25 cellular contexts compared by ENCODE assay signal in genomic region chr5:94388773-94389514, GRCh38.
"Had no signal": no experiment of that assay in that cellular context is flagged by ENCODE, and none has a peak within 500 bp of the region (broad histone marks: within the 10 kb centered on the region; RNA-seq: fewer than 3 reads in every experiment).

No MANE protein-coding gene starts in this region.

- H3K27ac ChIP-seq: gastrocnemius medialis, left lung, lower lobe of right lung, right atrium auricular region, uterus had no signal

- ATAC-seq: effector memory CD8-positive, alpha-beta T cell; gastrocnemius medialis; left lung; lower lobe of right lung had no signal

- H3K36me3 ChIP-seq: gastrocnemius medialis, left lung, lower lobe of right lung, right atrium auricular region, uterus had no signal

- H3K27ac Mint-ChIP-seq: activated naive CD4-positive, alpha-beta T cell treated with anti-CD3 and anti-CD28 coated beads, Interleukin-2, amount 50 U/mL, for 24 hours; activated naive CD8-positive, alpha-beta T cell treated with anti-CD3 and anti-CD28 coated beads, Interleukin-2, amount 50 U/mL, for 24 hours; effector memory CD8-positive, alpha-beta T cell; natural killer cell; stimulated activated naive CD8-positive, alpha-beta T cell treated with anti-CD3 and anti-CD28 coated beads, Interleukin-15, Interleukin-2, amounts not matched to agents 100 ng/mL and 50 ng/mL, for 24 hours; T-helper 2 cell treated with Interferon-gamma antibody and Interleukin-4, amounts not matched to agents 5 μg/mL and 100 μg/mL, for 36 hours; type B pancreatic cell had no signal

- H3K4me1 ChIP-seq: gastrocnemius medialis, left lung, lower lobe of right lung, right atrium auricular region, uterus had no signal

- DNase-seq: activated CD4-positive, alpha-beta T cell treated with anti-CD3 and anti-CD28 coated beads for 4 hours; activated CD4-positive, CD25-positive, alpha-beta regulatory T cell; activated CD8-positive, alpha-beta memory T cell treated with anti-CD3 and anti-CD28 coated beads for 24 hours; activated CD8-positive, alpha-beta memory T cell treated with anti-CD3 and anti-CD28 coated beads, Interleukin-2, amount 50 U/mL, for 48 hours; activated naive CD8-positive, alpha-beta T cell treated with anti-CD3 and anti-CD28 coated beads, Interleukin-2, amount 50 U/mL, for 24 hours; amygdala; caudate nucleus; cortex of kidney; effector memory CD8-positive, alpha-beta T cell; erythroblast; gastrocnemius medialis; glutamatergic neuron; left lung; lower lobe of right lung; mesenchymal stem cell; natural killer cell; stimulated activated CD4-positive, alpha-beta T cell treated with anti-CD3 and anti-CD28 coated beads, Interleukin-15, amount 100 ng/mL, for 24 hours; stimulated activated CD4-positive, alpha-beta T cell treated with anti-CD3 and anti-CD28 coated beads, Interleukin-2, amount 100 ng/mL, for 24 hours; substantia nigra; uterus had no signal

- H3K27me3 ChIP-seq: gastrocnemius medialis, left lung, right atrium auricular region, uterus had no signal

- H3K36me3 Mint-ChIP-seq: activated naive CD4-positive, alpha-beta T cell treated with anti-CD3 and anti-CD28 coated beads, Interleukin-2, amount 50 U/mL, for 24 hours; type B pancreatic cell had no signal

- H3K27me3 Mint-ChIP-seq: activated naive CD4-positive, alpha-beta T cell treated with anti-CD3 and anti-CD28 coated beads, Interleukin-2, amount 50 U/mL, for 24 hours; activated naive CD8-positive, alpha-beta T cell treated with anti-CD3 and anti-CD28 coated beads, Interleukin-2, amount 50 U/mL, for 24 hours; effector memory CD8-positive, alpha-beta T cell; stimulated activated naive CD8-positive, alpha-beta T cell treated with anti-CD3 and anti-CD28 coated beads, Interleukin-15, Interleukin-2, amounts not matched to agents 100 ng/mL and 50 ng/mL, for 24 hours; type B pancreatic cell had no signal

- H3K4me1 Mint-ChIP-seq: activated naive CD4-positive, alpha-beta T cell treated with anti-CD3 and anti-CD28 coated beads, Interleukin-2, amount 50 U/mL, for 24 hours; activated naive CD8-positive, alpha-beta T cell treated with anti-CD3 and anti-CD28 coated beads, Interleukin-2, amount 50 U/mL, for 24 hours had no signal

- H3K4me3 ChIP-seq: gastrocnemius medialis, left lung, lower lobe of right lung, right atrium auricular region, uterus had no signal

- H3K9me3 Mint-ChIP-seq: activated naive CD4-positive, alpha-beta T cell treated with anti-CD3 and anti-CD28 coated beads, Interleukin-2, amount 50 U/mL, for 24 hours; activated naive CD8-positive, alpha-beta T cell treated with anti-CD3 and anti-CD28 coated beads, Interleukin-2, amount 50 U/mL, for 24 hours; effector memory CD8-positive, alpha-beta T cell; natural killer cell; stimulated activated naive CD8-positive, alpha-beta T cell treated with anti-CD3 and anti-CD28 coated beads, Interleukin-15, Interleukin-2, amounts not matched to agents 100 ng/mL and 50 ng/mL, for 24 hours; T-helper 2 cell treated with Interferon-gamma antibody and Interleukin-4, amounts not matched to agents 5 μg/mL and 100 μg/mL, for 36 hours had no signal

- H3K4me3 Mint-ChIP-seq: activated naive CD4-positive, alpha-beta T cell treated with anti-CD3 and anti-CD28 coated beads, Interleukin-2, amount 50 U/mL, for 24 hours; activated naive CD8-positive, alpha-beta T cell treated with anti-CD3 and anti-CD28 coated beads, Interleukin-2, amount 50 U/mL, for 24 hours; effector memory CD8-positive, alpha-beta T cell; natural killer cell; stimulated activated naive CD8-positive, alpha-beta T cell treated with anti-CD3 and anti-CD28 coated beads, Interleukin-15, Interleukin-2, amounts not matched to agents 100 ng/mL and 50 ng/mL, for 24 hours; T-helper 2 cell treated with Interferon-gamma antibody and Interleukin-4, amounts not matched to agents 5 μg/mL and 100 μg/mL, for 36 hours; type B pancreatic cell had no signal
